In the genomic region with DNA sequence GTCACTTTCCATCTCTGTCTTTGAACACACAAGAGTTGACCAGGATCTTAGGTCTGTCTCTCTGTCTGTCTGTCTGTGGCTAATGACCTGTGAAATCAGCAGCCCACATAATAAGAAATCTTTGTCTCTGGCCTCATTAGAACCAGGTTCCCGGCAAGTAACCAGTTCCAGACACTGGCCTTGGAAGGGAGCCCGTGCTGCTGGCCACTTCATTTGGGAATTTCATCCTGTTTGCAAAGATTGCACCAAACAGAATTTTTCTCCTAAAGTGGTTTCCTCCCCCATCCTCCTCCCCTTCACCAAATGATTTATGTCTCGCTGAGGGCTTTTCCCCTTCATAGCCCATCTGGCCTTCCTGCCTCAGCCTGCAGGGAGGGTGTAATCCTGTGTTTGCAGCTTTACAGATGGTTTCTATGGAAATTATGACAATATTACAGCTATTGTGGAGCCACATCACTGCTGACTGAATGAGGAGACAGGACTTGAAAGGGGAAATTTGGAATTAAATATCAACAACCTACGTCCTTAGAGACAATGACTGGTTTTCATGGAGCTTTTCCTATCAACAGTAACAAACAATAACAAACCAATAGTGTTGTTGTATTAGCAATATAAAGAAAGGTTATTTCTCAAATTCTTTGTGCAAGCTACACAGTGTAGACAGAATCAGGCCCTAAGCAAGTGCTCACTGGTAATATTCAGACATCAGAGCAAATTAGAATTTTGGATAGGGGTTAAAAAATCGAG, we compare ENCODE assay signal across 8 cellular contexts. TPM values are rescaled to one million over a fixed set of nuclear protein-coding genes. Genes with fewer than 3 reads are reported as not detected.
DNase-seq lines count a peak whose midpoint lies in the region; ATAC-seq and TF ChIP-seq lines count a peak whose summit lies in the region.

No MANE protein-coding gene starts in this region.

- no peak for ATAC-seq in HG03571 (IDR thresholded peaks at IDR 0.05; ENCODE audit: unreplicated experiment)

- H3K4me3 Mint-ChIP-seq in MCF 10A (ENCODE audit: unreplicated experiment) = no peak overlapping the region

- TF ChIP-seq CTCF in AG10803 (conservative IDR thresholded peaks at IDR 0.05; ENCODE audit: low read length) (no peak), MCF 10A (IDR thresholded peaks at IDR 0.05; ENCODE audit: unreplicated experiment) (no peak)

- no peaks in the 10 kb centered on the region for H3K4me1 Mint-ChIP-seq in MCF 10A (ENCODE audit: insufficient read depth, unreplicated experiment)

- no peaks in the 10 kb centered on the region for H3K9me3 Mint-ChIP-seq in MCF 10A (ENCODE audit: unreplicated experiment)

- CTCF ChIA-PET in MCF 10A (lab: Yijun Ruan, JAX) = interaction anchor here (0.7 to 2.8 kb wide), 4 partner anchors 20 to 517 kb away, joined by 3 to 18 read pairs (median 4); no protein-coding TSS in a partner anchor

- POLR2A ChIA-PET in MCF 10A (lab: Yijun Ruan, JAX) = interaction anchor here (0.6 kb wide), 2 partner anchors 13 to 112 kb away, joined by 3 read pairs; no protein-coding TSS in a partner anchor

- BruUV-seq in MCF 10A (replicated peaks; lab: Mats Ljungman, UMichigan) = no TSS peak

- no peaks in the 10 kb centered on the region for H3K36me3 Mint-ChIP-seq in MCF 10A (ENCODE audit: insufficient read depth, unreplicated experiment)

- H3K27ac Mint-ChIP-seq in MCF 10A (ENCODE audit: low read depth, unreplicated experiment) = peak overlapping the region; percentile 43

- intact Hi-C loops in MCF 10A (cut with micrococcal nuclease) = no loop called here

- peak overlapping the region; percentile 16 for H3K4me3 ChIP-seq in AG10803 (ENCODE audit: low read length)

- DNase-seq in AG10803 (ENCODE audit: low read depth) = peak; percentile 100
- peak; percentile 91 for DNase-seq in NCI-H1694 (lab: John Stamatoyannopoulos, UW)
- no peak for DNase-seq in MCF 10A (ENCODE audit: unreplicated experiment)
- DNase-seq in medulla oblongata (ENCODE audit: extremely low spot score) = peak; percentile 33
- DNase-seq in GM19240 (ENCODE audit: insufficient read length, low spot score) = no peak
- DNase-seq in cerebellar nuclear complex (lab: John Stamatoyannopoulos, UW) = no peak
- no peak for DNase-seq in T-helper 9 cell

- no peaks in the 10 kb centered on the region for H3K27me3 Mint-ChIP-seq in MCF 10A (ENCODE audit: insufficient read depth, unreplicated experiment)

RNA-seq across cellular contexts. Expression of gene DPYSL3, which starts 25.7 kb away (rescaled TPM):
- total RNA-seq in MCF 10A (2022) = 8.2 and 8.9 TPM in 2 replicates

Comparison
In these comparisons a context has a peak if more than half of its experiments do, and no peak if none do; other contexts are left out.
1. DNase-seq: peak in AG10803 (single experiment), NCI-H1694 (single experiment) and medulla oblongata (single experiment); none in MCF 10A (single experiment), GM19240 (single experiment), cerebellar nuclear complex (0 of 2) and T-helper 9 cell (single experiment).